Comparison of ENCODE assay signal across 11 cellular contexts in the genomic region with DNA sequence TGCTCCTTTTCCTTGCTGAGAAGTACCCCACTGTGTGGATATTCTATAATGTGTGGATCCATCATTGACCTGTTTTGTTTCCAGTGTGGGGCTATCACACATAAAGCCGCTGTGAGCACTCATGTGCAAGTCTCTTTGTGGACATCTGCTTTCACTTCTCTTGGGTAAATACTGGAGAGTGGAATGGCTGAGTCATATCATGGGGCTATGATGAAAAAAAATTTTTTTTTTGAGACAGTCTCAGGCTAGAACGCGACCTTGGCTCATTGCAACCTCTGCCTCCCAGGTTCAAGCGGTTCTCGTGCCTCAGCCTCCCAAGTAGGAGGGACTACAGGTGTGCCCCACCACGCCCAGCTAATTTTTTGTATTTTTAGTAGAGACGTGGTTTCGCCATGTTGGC. TPM values are rescaled to one million over a fixed set of nuclear protein-coding genes. Genes with fewer than 3 reads are reported as not detected.
A peak's percentile ranks its signal among the peaks of the same experiment; 100 is the strongest.
DNase-seq lines count a peak whose midpoint lies in the region; ATAC-seq and TF ChIP-seq lines count a peak whose summit lies in the region.
"Had no signal": no experiment of that assay in that cellular context is flagged by ENCODE, and none has a peak within 500 bp of the region (broad histone marks: within the 10 kb centered on the region; RNA-seq: fewer than 3 reads in every experiment).

No MANE protein-coding gene starts in this region.

- H3K27ac Mint-ChIP-seq in osteocyte (ENCODE audit: unreplicated experiment), result peak overlapping the region; percentile 81

- TF ChIP-seq EP300 in sigmoid colon (IDR thresholded peaks at IDR 0.05), result no peak

- no peak for ATAC-seq in GM19452 (IDR thresholded peaks at IDR 0.05; ENCODE audit: unreplicated experiment)

- H3K4me1 Mint-ChIP-seq in osteocyte (ENCODE audit: unreplicated experiment), result peaks cover 12% of the 10 kb centered on the region

- in situ Hi-C loops in astrocyte of the cerebellum (cut with HindIII; ENCODE audit: low sequenced_read_pairs), result no loop called here

- TF ChIP-seq CTCF in astrocyte of the cerebellum (IDR thresholded peaks at IDR 0.05; ENCODE audit: low read depth, low read length, missing control alignments) (no peak), osteocyte (IDR thresholded peaks at IDR 0.05) (no peak), sigmoid colon (IDR thresholded peaks at IDR 0.05) (no peak)

- TF ChIP-seq POLR2A in sigmoid colon (IDR thresholded peaks at IDR 0.05), result no peak

- H3K27ac ChIP-seq in sigmoid colon, result no peak overlapping the region

- H3K27me3 Mint-ChIP-seq in osteocyte (ENCODE audit: unreplicated experiment), result no peaks in the 10 kb centered on the region

- H3K4me1 ChIP-seq in sigmoid colon, result no peaks in the 10 kb centered on the region

- H3K4me3 ChIP-seq in astrocyte of the cerebellum (ENCODE audit: low read depth, low read length) (no peak overlapping the region), sigmoid colon (no peak overlapping the region)

- WGBS in sigmoid colon, 2 donors, result 47 to 61% methylated on average over 8 of the region's 8 CpGs

- no peaks in the 10 kb centered on the region for H3K36me3 Mint-ChIP-seq in osteocyte (ENCODE audit: unreplicated experiment)

- no peaks in the 10 kb centered on the region for H3K36me3 ChIP-seq in sigmoid colon

- no peaks in the 10 kb centered on the region for H3K27me3 ChIP-seq in sigmoid colon

- no peaks in the 10 kb centered on the region for H3K9me3 ChIP-seq in sigmoid colon

- H3K4me3 Mint-ChIP-seq in osteocyte (ENCODE audit: unreplicated experiment), result no peak overlapping the region

- intact Hi-C loops in sigmoid colon (cut with DNase I), result no loop called here

- DNase-seq in DMS53 (lab: John Stamatoyannopoulos, UW) (peak; percentile 93), MV-4-11 (lab: John Stamatoyannopoulos, UW) (peak; percentile 91), astrocyte of the cerebellum (ENCODE audit: low read depth) (peak; percentile 53), osteocyte (ENCODE audit: extremely low spot score, unreplicated experiment) (no peak), sigmoid colon (no peak), 8988T (no peak), DMS 273 treated with DMSO at 0.1 percent for 48 hours (lab: John Stamatoyannopoulos, UW) (no peak)
- DNase-seq: T-helper 9 cell had no signal

- no peaks in the 10 kb centered on the region for H3K9me3 Mint-ChIP-seq in osteocyte (ENCODE audit: unreplicated experiment)

RNA-seq across cellular contexts. Expression of a gene that starts 7.7 kb away (rescaled TPM):
- 101 and 110 TPM in 2 replicates for total RNA-seq in osteocyte
- 100 to 1,000 TPM in 1 of 4 donors, 10 to 100 TPM in 3; 12.8 to 126 (median 38.8) TPM for total RNA-seq in sigmoid colon
- polyA plus RNA-seq in sigmoid colon, result 10 to 100 TPM in 2 of 3 donors, 1 to 10 TPM in 1; 7.2 to 43.5 (median 12.5) TPM

RNA-seq across cellular contexts. Expression of a gene that starts 17.3 kb away (rescaled TPM):
- total RNA-seq in osteocyte (not detected in 2 replicates), sigmoid colon (not detected)
- polyA plus RNA-seq in sigmoid colon, result under 1 TPM in 1 of 3 donors, not detected in 2; 0.98 TPM
- total RNA-seq: pulmonary artery endothelial cell had no signal
- polyA plus RNA-seq: adipose tissue had no signal

Comparison
In these comparisons a context has a peak if more than half of its experiments do, and no peak if none do; other contexts are left out.
1. DNase-seq: peak in DMS53 (single experiment), MV-4-11 (single experiment) and astrocyte of the cerebellum (single experiment); none in osteocyte (single experiment), sigmoid colon (single experiment), 8988T (single experiment) and DMS 273 treated with DMSO at 0.1 percent for 48 hours (single experiment).